ENCODE assay signal across 8 cellular contexts in genomic region chr2:27212626-27213471, GRCh38. TPM values are rescaled to one million over a fixed set of nuclear protein-coding genes. Genes with fewer than 3 reads are reported as not detected.
A peak's percentile ranks its signal among the peaks of the same experiment; 100 is the strongest.
DNase-seq lines count a peak whose midpoint lies in the region; ATAC-seq and TF ChIP-seq lines count a peak whose summit lies in the region.

No MANE protein-coding gene starts in this region.

- peaks cover 40 to 47% (median 47%) of the 10 kb centered on the region in 3 donors for H3K4me1 Mint-ChIP-seq in T-cell

- H3K27ac Mint-ChIP-seq in T-cell, result peak overlapping the region; percentile 99 to 100

- TF ChIP-seq POLR2A in thyroid gland (IDR thresholded peaks at IDR 0.05), result no peak

- H3K36me3 ChIP-seq in lower lobe of right lung (peaks cover 31% of the 10 kb centered on the region), thyroid gland (peaks cover 0 to 9% of the 10 kb centered on the region in 2 donors)

- ATAC-seq in GM18858 (IDR thresholded peaks at IDR 0.05; ENCODE audit: unreplicated experiment) (peak; percentile 6), T-cell (replicated peaks in 1 of 4) (peak; percentile 24 to 66 (median 34)), lower lobe of right lung (peak; percentile 31 to 37)

- no peaks in the 10 kb centered on the region for H3K9me3 ChIP-seq in lower lobe of right lung
- H3K9me3 ChIP-seq in thyroid gland, result no peaks in the 10 kb centered on the region

- H3K27ac ChIP-seq in lower lobe of right lung (peak overlapping the region; percentile 100), thyroid gland (peak overlapping the region; percentile 93 to 96 (median 95))

- CTCF ChIA-PET in T-cell (lab: Charles Lee), result interaction anchor here (0.6 to 1.4 kb wide), 3 partner anchors 11 to 52 kb away, joined by 5 to 7 read pairs (median 5); no protein-coding TSS in a partner anchor

- WGBS in thyroid gland, 2 donors, result 9 to 10% methylated on average over 34 of the region's 34 CpGs

- H3K27me3 ChIP-seq in lower lobe of right lung (ENCODE audit: low read depth) (no peaks in the 10 kb centered on the region), thyroid gland (no peaks in the 10 kb centered on the region)

- DNase-seq in AG10803 (ENCODE audit: low read depth), result peak; percentile 79
- peak; percentile 43 for DNase-seq in HuH-7 (ENCODE audit: low spot score)
- peak in 30 of 34 experiments; percentile 49 to 87 (median 78) for DNase-seq in T-cell
- DNase-seq in choroid plexus epithelial cell (ENCODE audit: low read depth), result peak; percentile 81
- DNase-seq in lower lobe of right lung, result no peak
- DNase-seq in thyroid gland, result no peak
- DNase-seq in globus pallidus (ENCODE audit: low spot score), result no peak

- peak overlapping the region; percentile 95 to 98 (median 96) for H3K4me3 Mint-ChIP-seq in T-cell

- H3K4me1 ChIP-seq in lower lobe of right lung, result peaks cover 26% of the 10 kb centered on the region
- H3K4me1 ChIP-seq in thyroid gland, result peaks cover 16 to 20% of the 10 kb centered on the region in 2 donors

- TF ChIP-seq CTCF in AG10803 (conservative IDR thresholded peaks at IDR 0.05; ENCODE audit: low read length), result no peak
- no peak for TF ChIP-seq CTCF in choroid plexus epithelial cell (conservative IDR thresholded peaks at IDR 0.05; ENCODE audit: low read depth, low read length)
- TF ChIP-seq CTCF in lower lobe of right lung (IDR thresholded peaks at IDR 0.05), result no peak
- no peak for TF ChIP-seq CTCF in thyroid gland (IDR thresholded peaks at IDR 0.05)

- H3K27me3 Mint-ChIP-seq in T-cell, result no peaks in the 10 kb centered on the region

- peak overlapping the region; percentile 93 for H3K4me3 ChIP-seq in AG10803 (ENCODE audit: low read length)
- peak overlapping the region; percentile 92 for H3K4me3 ChIP-seq in choroid plexus epithelial cell (ENCODE audit: low read depth, low read length)
- H3K4me3 ChIP-seq in lower lobe of right lung, result peak overlapping the region; percentile 87
- H3K4me3 ChIP-seq in thyroid gland (replicated peaks in 1 of 3), result peak overlapping the region; percentile 34 to 67 (median 54)

- intact Hi-C loops in lower lobe of right lung (cut with DNase I), result no loop called here
- intact Hi-C loops in thyroid gland (cut with DNase I), result no loop called here

- POLR2A ChIA-PET in T-cell (lab: Charles Lee), result interaction anchor here in 1 of 2 donors (0.5 kb wide), 1 partner anchor 53 kb away, joined by 5 read pairs; no protein-coding TSS in a partner anchor

- H3K9me3 Mint-ChIP-seq in T-cell, result no peaks in the 10 kb centered on the region

- peaks cover 16% of the 10 kb centered on the region for H3K36me3 Mint-ChIP-seq in T-cell

RNA-seq across cellular contexts. Expression of gene SLC5A6, which starts 0.8 kb away (rescaled TPM):
- 100 to 1,000 TPM in 2 of 5 donors, 10 to 100 TPM in 3; 37.5 to 214 (median 43.0) TPM for total RNA-seq in T-cell
- 20.8 TPM for total RNA-seq in lower lobe of right lung
- 10 to 100 TPM; 10.9 to 34.0 (median 22.0) TPM for total RNA-seq in thyroid gland

RNA-seq across cellular contexts. Expression of gene ATRAID, which starts 1.0 kb away (rescaled TPM):
- total RNA-seq in T-cell (100 to 1,000 TPM in 2 of 5 donors, 10 to 100 TPM in 3; 78.9 to 106 (median 96.0) TPM), lower lobe of right lung (102 TPM), thyroid gland (100 to 1,000 TPM; 149 to 345 (median 254) TPM)

RNA-seq across cellular contexts. Expression of gene CAD, which starts 4.3 kb away (rescaled TPM):
- total RNA-seq in T-cell (10 to 100 TPM; 38.5 to 78.2 (median 65.4) TPM), lower lobe of right lung (28.8 TPM), thyroid gland (10 to 100 TPM; 16.5 to 31.9 (median 28.2) TPM)

RNA-seq across cellular contexts. Expression of gene SLC30A3, which starts 50.0 kb away (rescaled TPM):
- total RNA-seq in T-cell, result under 1 TPM in 2 of 5 donors, not detected in 3; 0.06 to 0.26 TPM
- 0.80 TPM for total RNA-seq in lower lobe of right lung
- total RNA-seq in thyroid gland, result under 1 TPM; 0.33 to 0.98 (median 0.80) TPM

Comparison
In these comparisons a context has a peak if more than half of its experiments do, and no peak if none do; other contexts are left out.
1. DNase-seq: peak in AG10803 (single experiment), HuH-7 (single experiment), T-cell (30 of 34) and choroid plexus epithelial cell (single experiment); none in lower lobe of right lung (single experiment), thyroid gland (0 of 2) and globus pallidus (single experiment).
2. Peak in every context shown above with its lines, with median percentiles within 50 percentile points of each other: H3K4me3 ChIP-seq and ATAC-seq.